Comparison of ENCODE assay signal across 39 cellular contexts in genomic region chr3:186619787-186620212, GRCh38. TPM values are rescaled to one million over a fixed set of nuclear protein-coding genes. Genes with fewer than 3 reads are reported as not detected.
"Had no signal": no experiment of that assay in that cellular context is flagged by ENCODE, and none has a peak within 500 bp of the region (broad histone marks: within the 10 kb centered on the region; RNA-seq: fewer than 3 reads in every experiment).

No MANE protein-coding gene starts in this region.

- DNase-seq: activated effector memory CD4-positive, alpha-beta T cell treated with anti-CD3 and anti-CD28 coated beads, Interleukin-2, amount 50 U/mL, for 16 hours; activated effector memory CD4-positive, alpha-beta T cell treated with Interleukin-2 at 50 U/mL for 16 hours; activated gamma-delta T cell; activated gamma-delta T cell treated with Interleukin-2 at 50 U/mL for 16 hours; activated naive CD4-positive, alpha-beta T cell; activated naive CD4-positive, alpha-beta T cell treated with anti-CD3 and anti-CD28 coated beads for 36 hours; activated naive CD4-positive, alpha-beta T cell treated with anti-CD3 and anti-CD28 coated beads, Interleukin-2, amount 10 ng/mL, durations not matched to agents 7 days and 5 days; activated naive CD4-positive, alpha-beta T cell treated with anti-CD3 and anti-CD28 coated beads, Interleukin-2, amount 50 U/mL, for 16 hours; activated naive CD4-positive, alpha-beta T cell treated with Interleukin-2 at 50 U/mL for 16 hours; activated naive CD8-positive, alpha-beta T cell treated with anti-CD3 and anti-CD28 coated beads for 36 hours; activated naive CD8-positive, alpha-beta T cell treated with anti-CD3 and anti-CD28 coated beads, Interleukin-2, amount 10 ng/mL, durations not matched to agents 7 days and 5 days; activated naive CD8-positive, alpha-beta T cell treated with anti-CD3 and anti-CD28 coated beads, Interleukin-2, amount 50 U/mL, for 24 hours; activated T-cell treated with anti-CD3 and anti-CD28 coated beads, Interleukin-2, amount 50 U/mL, for 24 hours; activated T-cell treated with anti-CD3 and anti-CD28 coated beads, Interleukin-2, amount 50 U/mL, for 4 hours; activated T-cell treated with anti-CD3 and anti-CD28 coated beads, Interleukin-2, amount 50 U/mL, for 48 hours; activated T-cell treated with anti-CD3 and anti-CD28 coated beads, Interleukin-2, amount 50 U/mL, for 72 hours; adrenal gland; amniotic stem cell; amygdala; anterior cingulate cortex; aorta; body of pancreas; brain microvascular endothelial cell; caudate nucleus; central memory CD4-positive, alpha-beta T cell; cerebellar nuclear complex had no signal

- H3K36me3 ChIP-seq: adrenal gland, ascending aorta, brain microvascular endothelial cell, breast epithelium, cardiac muscle cell had no signal

- H3K4me3 ChIP-seq: adrenal gland, ascending aorta, body of pancreas, breast epithelium, cardiac muscle cell had no signal

- ATAC-seq: activated naive CD4-positive, alpha-beta T cell treated with anti-CD3 and anti-CD28 coated beads, Interleukin-2, amount 50 U/mL, for 72 hours; activated naive CD8-positive, alpha-beta T cell treated with anti-CD3 and anti-CD28 coated beads, Interleukin-2, amount 50 U/mL, for 24 hours; activated T-cell treated with anti-CD3 and anti-CD28 coated beads, Interleukin-2, amount 50 U/mL, for 4 hours; activated T-cell treated with anti-CD3 and anti-CD28 coated beads, Interleukin-2, amount 50 U/mL, for 72 hours; activated T-helper 17 cell treated with anti-CD3 and anti-CD28 coated beads, Interleukin-2, amount 50 U/mL, for 72 hours; body of pancreas had no signal

- H3K4me1 ChIP-seq: adrenal gland, breast epithelium had no signal

- FAIRE-seq: astrocyte, bronchial epithelial cell had no signal

- H3K9me3 ChIP-seq: adrenal gland, ascending aorta, body of pancreas, breast epithelium had no signal

- H3K27ac ChIP-seq: adrenal gland, ascending aorta, body of pancreas, brain microvascular endothelial cell, breast epithelium, cardiac muscle cell had no signal

- H3K27me3 ChIP-seq: adrenal gland, ascending aorta, body of pancreas, brain microvascular endothelial cell had no signal

RNA-seq across cellular contexts. Expression of gene AHSG, which starts 6.9 kb away (rescaled TPM):
- total RNA-seq: activated naive CD4-positive, alpha-beta T cell treated with anti-CD3 and anti-CD28 coated beads for 36 hours; activated naive CD8-positive, alpha-beta T cell treated with anti-CD3 and anti-CD28 coated beads for 36 hours; activated naive CD8-positive, alpha-beta T cell treated with anti-CD3 and anti-CD28 coated beads, Interleukin-2, amount 10 ng/mL, durations not matched to agents 7 days and 5 days; activated T-helper 17 cell treated with anti-CD3 and anti-CD28 coated beads, Interleukin-2, amount 50 U/mL, for 72 hours; activated T-helper 2 cell treated with anti-CD3 and anti-CD28 coated beads, Interferon-gamma antibody, Interleukin-2, Interleukin-4, amounts not matched to agents 10 μg/mL and 5 μg/mL and 100 μg/mL, durations not matched to agents 14 hours and 24 hours and 36 hours; aorta; astrocyte; body of pancreas; breast epithelium; bronchial epithelial cell; cardiac muscle cell; cardiac septum; chondrocyte had no signal

RNA-seq across cellular contexts. Expression of gene FETUB, which starts 20.4 kb away (rescaled TPM):
- total RNA-seq: activated naive CD4-positive, alpha-beta T cell treated with anti-CD3 and anti-CD28 coated beads for 36 hours; activated naive CD4-positive, alpha-beta T cell treated with anti-CD3 and anti-CD28 coated beads, Interleukin-2, amount 50 U/mL, for 72 hours; activated naive CD8-positive, alpha-beta T cell treated with anti-CD3 and anti-CD28 coated beads for 36 hours; activated naive CD8-positive, alpha-beta T cell treated with anti-CD3 and anti-CD28 coated beads, Interleukin-2, amount 10 ng/mL, durations not matched to agents 7 days and 5 days; activated T-cell treated with anti-CD3 and anti-CD28 coated beads, Interleukin-2, amount 50 U/mL, for 4 hours; activated T-cell treated with anti-CD3 and anti-CD28 coated beads, Interleukin-2, amount 50 U/mL, for 72 hours; activated T-helper 1 cell treated with anti-CD3 and anti-CD28 coated beads, Interleukin-12 subunit alpha, Interleukin-12 subunit beta, Interleukin-2, Interleukin-4 antibody, amounts not matched to agents 30 ng/mL and 10 ng/mL and 1 ng/mL, durations not matched to agents 14 hours and 24 hours and 36 hours; activated T-helper 17 cell treated with anti-CD3 and anti-CD28 coated beads, Interleukin-2, amount 50 U/mL, for 72 hours; activated T-helper 2 cell treated with anti-CD3 and anti-CD28 coated beads, Interferon-gamma antibody, Interleukin-2, Interleukin-4, amounts not matched to agents 10 μg/mL and 5 μg/mL and 100 μg/mL, durations not matched to agents 14 hours and 24 hours and 36 hours; adrenal gland; aorta; ascending aorta; astrocyte; body of pancreas; breast epithelium; bronchial epithelial cell; cardiac muscle cell; cardiac septum; cerebellum; chondrocyte had no signal
- polyA plus RNA-seq: adipose tissue, adrenal gland, aorta, cardiac muscle cell had no signal

RNA-seq across cellular contexts. Expression of gene HRG, which starts 46.0 kb away (rescaled TPM):
- total RNA-seq: activated naive CD4-positive, alpha-beta T cell treated with anti-CD3 and anti-CD28 coated beads for 36 hours; activated naive CD4-positive, alpha-beta T cell treated with anti-CD3 and anti-CD28 coated beads, Interleukin-2, amount 50 U/mL, for 72 hours; activated naive CD8-positive, alpha-beta T cell treated with anti-CD3 and anti-CD28 coated beads for 36 hours; activated naive CD8-positive, alpha-beta T cell treated with anti-CD3 and anti-CD28 coated beads, Interleukin-2, amount 10 ng/mL, durations not matched to agents 7 days and 5 days; activated T-cell treated with anti-CD3 and anti-CD28 coated beads, Interleukin-2, amount 50 U/mL, for 4 hours; activated T-cell treated with anti-CD3 and anti-CD28 coated beads, Interleukin-2, amount 50 U/mL, for 72 hours; activated T-helper 1 cell treated with anti-CD3 and anti-CD28 coated beads, Interleukin-12 subunit alpha, Interleukin-12 subunit beta, Interleukin-2, Interleukin-4 antibody, amounts not matched to agents 30 ng/mL and 10 ng/mL and 1 ng/mL, durations not matched to agents 14 hours and 24 hours and 36 hours; activated T-helper 17 cell treated with anti-CD3 and anti-CD28 coated beads, Interleukin-2, amount 50 U/mL, for 72 hours; activated T-helper 2 cell treated with anti-CD3 and anti-CD28 coated beads, Interferon-gamma antibody, Interleukin-2, Interleukin-4, amounts not matched to agents 10 μg/mL and 5 μg/mL and 100 μg/mL, durations not matched to agents 14 hours and 24 hours and 36 hours; aorta; astrocyte; body of pancreas; breast epithelium; bronchial epithelial cell; cardiac muscle cell; cardiac septum; cerebellum; chondrocyte had no signal
- polyA plus RNA-seq: adipose tissue, aorta, cardiac muscle cell had no signal
